Comparison of ENCODE assay signal across 19 cellular contexts in the genomic region with DNA sequence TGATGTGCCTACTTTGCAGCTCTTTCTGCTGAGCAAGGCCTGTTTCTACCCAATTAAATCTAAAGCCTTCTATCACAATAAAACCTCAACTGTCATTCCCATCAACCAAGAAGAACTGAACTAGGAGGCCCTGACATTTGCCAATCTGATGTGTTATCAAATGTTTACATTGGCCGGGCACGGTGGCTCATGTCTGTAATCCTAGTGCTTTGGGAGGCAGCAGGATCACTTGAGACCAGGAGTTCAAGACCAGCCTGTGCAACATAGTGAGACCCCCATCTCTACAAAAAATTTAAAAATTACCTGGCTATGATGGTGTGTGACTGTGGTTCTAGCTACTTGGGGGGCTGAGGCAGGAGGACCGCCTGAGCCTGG. TPM values are rescaled to one million over a fixed set of nuclear protein-coding genes. Genes with fewer than 3 reads are reported as not detected.
DNase-seq lines count a peak whose midpoint lies in the region; ATAC-seq, FAIRE-seq and TF ChIP-seq lines count a peak whose summit lies in the region.
"Had no signal": no experiment of that assay in that cellular context is flagged by ENCODE, and none has a peak within 500 bp of the region (broad histone marks: within the 10 kb centered on the region; RNA-seq: fewer than 3 reads in every experiment).

No MANE protein-coding gene starts in this region.

- H3K27ac Mint-ChIP-seq in Calu3 (ENCODE audit: unreplicated experiment) = peak overlapping the region; percentile 88
- H3K27ac Mint-ChIP-seq: CD4-positive, alpha-beta memory T cell; dendritic cell treated with granulocyte-macrophage colony-stimulating factor and Interleukin-4, amounts not matched to agents 40 ng/mL and 50 ng/mL, for 4 days; GM23338; progenitor cell of endocrine pancreas had no signal

- TF ChIP-seq RAD21 in A549 (conservative IDR thresholded peaks at IDR 0.05 in 1 of 2, IDR thresholded peaks at IDR 0.05 in 1 of 2) = no peak

- no peak overlapping the region for H3K4me2 ChIP-seq in A549
- H3K4me2 ChIP-seq: GM23338 had no signal

- ATAC-seq in A549 (no peak), right lobe of liver (peak in 3 of 4 donors; percentile 9 to 28 (median 11))
- ATAC-seq: GM23338, left colon had no signal

- H3K9me3 Mint-ChIP-seq in Calu3 (ENCODE audit: low read depth, unreplicated experiment) = peaks cover 4% of the 10 kb centered on the region

- no peak for TF ChIP-seq EP300 in A549 (IDR thresholded peaks at IDR 0.05)
- no peak for TF ChIP-seq EP300 in suprapubic skin (IDR thresholded peaks at IDR 0.05)

- H3K36me3 ChIP-seq in right lobe of liver (no peaks in the 10 kb centered on the region), suprapubic skin (no peaks in the 10 kb centered on the region)
- H3K36me3 ChIP-seq: vagina had no signal

- H3K4me1 Mint-ChIP-seq in Calu3 (ENCODE audit: low read depth, unreplicated experiment) = peaks cover 30% of the 10 kb centered on the region

- DNase-seq in A549 (ENCODE audit: low read depth in 1 of 2, low spot score in 1 of 2) = no peak
- DNase-seq in Calu3 = no peak
- DNase-seq in right lobe of liver = peak; percentile 36 to 64 (median 59)
- DNase-seq in suprapubic skin (ENCODE audit: low spot score in 2 of 2) = no peak
- no peak for DNase-seq in medulla oblongata (ENCODE audit: extremely low spot score)
- DNase-seq in NCI-H1092 treated with DMSO at 0.1 percent for 48 hours (lab: John Stamatoyannopoulos, UW) = no peak
- DNase-seq: activated CD8-positive, alpha-beta memory T cell treated with anti-CD3 and anti-CD28 coated beads, Interleukin-2, amount 50 U/mL, for 4 hours; CD4-positive, alpha-beta memory T cell; head of caudate nucleus; left colon; midbrain; testis had no signal

- no peak overlapping the region for H3K4me3 Mint-ChIP-seq in Calu3 (ENCODE audit: low read depth, unreplicated experiment)
- H3K4me3 Mint-ChIP-seq: CD4-positive, alpha-beta memory T cell; dendritic cell treated with granulocyte-macrophage colony-stimulating factor and Interleukin-4, amounts not matched to agents 40 ng/mL and 50 ng/mL, for 4 days; GM23338 had no signal

- BruUV-seq in Calu3 (replicated peaks; lab: Mats Ljungman, UMichigan) = no TSS peak

- CTCF ChIA-PET in A549 (lab: Yijun Ruan, JAX) = interaction anchor here (1.0 to 12.4 kb wide), 17 partner anchors 7 to 576 kb away, joined by 3 to 344 read pairs (median 30); a partner anchor contains a TSS
- CTCF ChIA-PET in Calu3 (lab: Charles Lee) = interaction anchor here (1.2 to 1.3 kb wide), 2 partner anchors 11 to 12 kb away, joined by 3 read pairs; no protein-coding TSS in a partner anchor

- no peaks in the 10 kb centered on the region for H3K27me3 ChIP-seq in right lobe of liver
- H3K27me3 ChIP-seq in suprapubic skin = peaks cover 8% of the 10 kb centered on the region
- H3K27me3 ChIP-seq: testis, vagina had no signal

- no peaks in the 10 kb centered on the region for H3K27me3 Mint-ChIP-seq in Calu3 (ENCODE audit: unreplicated experiment)
- H3K27me3 Mint-ChIP-seq: progenitor cell of endocrine pancreas had no signal

- FAIRE-seq in A549 (lab: Jason Lieb, UNC) = no peak
- FAIRE-seq: bronchial epithelial cell had no signal

- POLR2A ChIA-PET in A549 (lab: Yijun Ruan, JAX) = no interaction called here

- peaks cover 37% of the 10 kb centered on the region for H3K36me3 Mint-ChIP-seq in Calu3 (ENCODE audit: insufficient read depth, unreplicated experiment)

- H3K27ac ChIP-seq in A549 = peak overlapping the region; percentile 0 to 91; a peak in 4 of 6 replicates
- H3K27ac ChIP-seq in angular gyrus (ENCODE audit: low read depth, low read length) = peak overlapping the region; percentile 22
- H3K27ac ChIP-seq in right lobe of liver = peak overlapping the region in 2 of 3 donors; percentile 60 to 82
- H3K27ac ChIP-seq in suprapubic skin = no peak overlapping the region
- H3K27ac ChIP-seq: testis, vagina had no signal

- intact Hi-C loops in Calu3 (cut with micrococcal nuclease; ENCODE audit: unreplicated experiment) = no loop called here
- intact Hi-C loops in right lobe of liver (cut with DNase I) = no loop called here

- 62% methylated on average over 3 of the region's 3 CpGs for WGBS in A549 (ENCODE audit: missing lambda C conversion rate)
- whole genome bisulfite sequencing in right lobe of liver (ENCODE audit: insufficient coverage, low coverage, low lambda C conversion rate, missing lambda C conversion rate) = 60% methylated on average over 2 of the region's 3 CpGs
- 70% methylated on average over 2 of the region's 3 CpGs for WGBS in suprapubic skin

- H3K9me3 ChIP-seq in A549 = peaks cover 6% of the 10 kb centered on the region; the same call in 2 of the 3 replicates
- H3K9me3 ChIP-seq in right lobe of liver = peaks cover 0 to 3% (median 0%) of the 10 kb centered on the region in 4 donors
- no peaks in the 10 kb centered on the region for H3K9me3 ChIP-seq in suprapubic skin
- H3K9me3 ChIP-seq: testis, vagina had no signal

- TF ChIP-seq POLR2A in A549 (IDR thresholded peaks at IDR 0.05; ENCODE audit: low read length) (no peak), right lobe of liver (IDR thresholded peaks at IDR 0.05) (no peak), suprapubic skin (IDR thresholded peaks at IDR 0.05) (no peak)

- no peak overlapping the region for H3K4me3 ChIP-seq in A549
- no peak overlapping the region for H3K4me3 ChIP-seq in right lobe of liver
- H3K4me3 ChIP-seq in suprapubic skin = no peak overlapping the region
- H3K4me3 ChIP-seq: GM23338, testis, vagina had no signal

- TF ChIP-seq CTCF in A549 (IDR thresholded peaks at IDR 0.05) (no peak), Calu3 (IDR thresholded peaks at IDR 0.05; ENCODE audit: unreplicated experiment) (no peak), right lobe of liver (IDR thresholded peaks at IDR 0.05) (no peak), suprapubic skin (IDR thresholded peaks at IDR 0.05) (no peak)

- H3K4me1 ChIP-seq in A549 (peaks cover 32% of the 10 kb centered on the region), right lobe of liver (peaks cover 0 to 50% (median 12%) of the 10 kb centered on the region in 4 donors), suprapubic skin (peaks cover 30% of the 10 kb centered on the region)

TF ChIP-seq in A549, 52 proteins besides CTCF, POLR2A, EP300 and RAD21:
- TF ChIP-seq SREBF2 (IDR thresholded peaks at IDR 0.05) = no peak
- peak; percentile 9 for TF ChIP-seq MAFK (IDR thresholded peaks at IDR 0.05; ENCODE audit: partially characterized antibody)
- no peak for TF ChIP-seq JUNB (IDR thresholded peaks at IDR 0.05)

RNA-seq across cellular contexts. Expression of a gene that starts 2.8 kb away (rescaled TPM):
- polyA plus RNA-seq in A549 (2011; rRNA removed) (68.1 and 73.1 TPM in 2 replicates), A549 (2017; fragmentation: RNase III; extraction: RNeasy Plus Mini Kit Qiagen cat#74134 plus additional on column Dnase treatment) (98.5 to 112 TPM (median 111 TPM) in 3 replicates)
- 110 and 145 TPM in 2 replicates for polyA plus RNA-seq in A549 (2012; cell fraction: cytosol; rRNA removed)
- 217 and 308 TPM in 2 replicates for polyA plus RNA-seq in A549 (2012; cell fraction: nucleus; rRNA removed)
- 45.7 and 49.4 TPM in 2 replicates for polyA minus RNA-seq in A549 (2011; rRNA and poly(A)+ RNA removed)
- total RNA-seq in Calu3 (2022) (20.1 and 24.2 TPM in 2 replicates), right lobe of liver (10 to 100 TPM; 19.9 to 57.9 (median 36.7) TPM), suprapubic skin (10 to 100 TPM; 11.3 to 35.1 (median 20.4) TPM)
- total RNA-seq: CD4-positive, alpha-beta memory T cell had no signal
- polyA plus RNA-seq: CD4-positive, alpha-beta memory T cell; neural cell had no signal

RNA-seq across cellular contexts. Expression of a gene that starts 47.6 kb away (rescaled TPM):
- 92.8 and 104 TPM in 2 replicates for polyA plus RNA-seq in A549 (2011; rRNA removed)
- polyA plus RNA-seq in A549 (2012; cell fraction: cytosol; rRNA removed) = 418 and 524 TPM in 2 replicates
- polyA plus RNA-seq in A549 (2012; cell fraction: nucleus; rRNA removed) = 325 and 425 TPM in 2 replicates
- polyA plus RNA-seq in A549 (2017; fragmentation: RNase III; extraction: RNeasy Plus Mini Kit Qiagen cat#74134 plus additional on column Dnase treatment) = 198 to 217 TPM (median 213 TPM) in 3 replicates
- 49.4 and 50.5 TPM in 2 replicates for polyA minus RNA-seq in A549 (2011; rRNA and poly(A)+ RNA removed)
- 73.1 and 88.2 TPM in 2 replicates for total RNA-seq in Calu3 (2022)
- 10 to 100 TPM; 21.2 to 49.5 (median 24.0) TPM for total RNA-seq in right lobe of liver
- total RNA-seq in suprapubic skin = 10 to 100 TPM; 19.0 to 40.5 (median 35.2) TPM

RNA-seq across cellular contexts. Expression of a gene that starts 47.7 kb away (rescaled TPM):
- polyA plus RNA-seq in A549 (2011; rRNA removed) (46.1 and 46.7 TPM in 2 replicates), A549 (2017; fragmentation: RNase III; extraction: RNeasy Plus Mini Kit Qiagen cat#74134 plus additional on column Dnase treatment) (81.8 to 98.0 TPM (median 93.4 TPM) in 3 replicates)
- 81.2 and 106 TPM in 2 replicates for polyA plus RNA-seq in A549 (2012; cell fraction: cytosol; rRNA removed)
- polyA plus RNA-seq in A549 (2012; cell fraction: nucleus; rRNA removed) = 448 and 539 TPM in 2 replicates
- 54.8 and 68.1 TPM in 2 replicates for polyA minus RNA-seq in A549 (2011; rRNA and poly(A)+ RNA removed)
- total RNA-seq in Calu3 (2022) (52.1 and 58.1 TPM in 2 replicates), right lobe of liver (10 to 100 TPM; 10.6 to 26.5 (median 18.7) TPM), suprapubic skin (10 to 100 TPM; 18.5 to 36.4 (median 29.2) TPM)

RNA-seq across cellular contexts. Expression of a gene that starts 54.0 kb away (rescaled TPM):
- polyA plus RNA-seq in A549 (2011; rRNA removed) (13.4 and 15.2 TPM in 2 replicates), A549 (2017; fragmentation: RNase III; extraction: RNeasy Plus Mini Kit Qiagen cat#74134 plus additional on column Dnase treatment) (12.5 to 17.5 TPM (median 14.2 TPM) in 3 replicates)
- 13.6 and 15.7 TPM in 2 replicates for polyA plus RNA-seq in A549 (2012; cell fraction: cytosol; rRNA removed)
- polyA plus RNA-seq in A549 (2012; cell fraction: nucleus; rRNA removed) = 8.4 and 11.9 TPM in 2 replicates
- polyA minus RNA-seq in A549 (2011; rRNA and poly(A)+ RNA removed) = 24.7 and 26.9 TPM in 2 replicates
- total RNA-seq in Calu3 (2022) (9.6 and 14.6 TPM in 2 replicates), right lobe of liver (10 to 100 TPM in 1 of 6 experiments, 1 to 10 TPM in 5; 3.7 to 15.5 (median 7.6) TPM), suprapubic skin (10 to 100 TPM; 12.0 to 37.9 (median 26.1) TPM)

Comparison
In these comparisons a context has a peak if more than half of its experiments do, and no peak if none do; other contexts are left out.
1. ATAC-seq: peak in right lobe of liver (3 of 4); none in A549 (0 of 2).
2. DNase-seq: peak in right lobe of liver (3 of 3); none in A549 (0 of 2), Calu3 (single experiment), suprapubic skin (0 of 2), medulla oblongata (single experiment) and NCI-H1092 treated with DMSO at 0.1 percent for 48 hours (single experiment).